8 cellular contexts compared by ENCODE assay signal in genomic region chr16:67191995-67192681, GRCh38. TPM values are rescaled to one million over a fixed set of nuclear protein-coding genes. Genes with fewer than 3 reads are reported as not detected.
A peak's percentile ranks its signal among the peaks of the same experiment; 100 is the strongest.
DNase-seq lines count a peak whose midpoint lies in the region; ATAC-seq and TF ChIP-seq lines count a peak whose summit lies in the region.

Gene E2F4 (plus strand): TSS chr16:67192155. CDS start chr16:67192228, 73 bp downstream.

- H3K4me3 ChIP-seq in GM23338 (peak within 1 kb of the TSS; percentile 97), foreskin fibroblast (ENCODE audit: low read depth in 1 of 2, low read length in 2 of 2) (peak within 1 kb of the TSS; percentile 74 to 89), neuron (ENCODE audit: low read length) (peak within 1 kb of the TSS; percentile 94)

- peaks cover 21% of the 10 kb centered on the region for H3K79me2 ChIP-seq in GM23338 (replicated peaks; ENCODE audit: insufficient read depth)

- no peaks in the 10 kb centered on the region for H3K9me2 ChIP-seq in GM23338 (ENCODE audit: insufficient read depth)

- H3K27me3 Mint-ChIP-seq in GM23338 (ENCODE audit: insufficient read depth, low read depth, poor library complexity) = peaks cover 9% of the 10 kb centered on the region

- H3K27me3 ChIP-seq in GM23338 (ENCODE audit: insufficient read depth) (no peaks in the 10 kb centered on the region), neuron (ENCODE audit: insufficient read depth, low read length) (no peaks in the 10 kb centered on the region)

- peaks cover 39% of the 10 kb centered on the region for H3K36me3 Mint-ChIP-seq in GM23338 (ENCODE audit: low read depth)

- H3K27ac ChIP-seq in GM23338 (ENCODE audit: low read depth) = no peak within 1 kb of the TSS

- H3K4me3 Mint-ChIP-seq in GM23338 = peak within 1 kb of the TSS; percentile 93

- peaks cover 22% of the 10 kb centered on the region for H3K4me1 Mint-ChIP-seq in GM23338

- H3K9me3 Mint-ChIP-seq in GM23338 = no peaks in the 10 kb centered on the region

- H3F3A ChIP-seq in GM23338 (replicated peaks; ENCODE audit: low read depth) = 0 out of 2 replicates have a peak, but pooled peaks cover 12% of the 10 kb centered on the region

- DNase-seq in ELF-1 (ENCODE audit: low read depth, low spot score) (peak; percentile 92), GM23338 (ENCODE audit: low spot score) (peak; percentile 97), LoVo (ENCODE audit: low spot score) (peak; percentile 94), SIG-M5 treated with dmso at 0.1 percent for 504 hours (lab: John Stamatoyannopoulos, UW; ENCODE audit: unreplicated experiment) (peak; percentile 92), activated gamma-delta T cell treated with Interleukin-2 at 50 U/mL for 16 hours (peak; percentile 84), foreskin fibroblast (peak; percentile 89 to 97), stromal cell of bone marrow (ENCODE audit: low read depth) (peak; percentile 82)

- H3K36me3 ChIP-seq in GM23338 (ENCODE audit: insufficient read depth) (peaks cover 20% of the 10 kb centered on the region; the same call in 1 of the 2 replicates), neuron (ENCODE audit: insufficient read depth, low read length) (peaks cover 36% of the 10 kb centered on the region)

- peak within 1 kb of the TSS; percentile 98 for H3K4me2 ChIP-seq in GM23338

- H4K20me1 ChIP-seq in GM23338 (replicated peaks; ENCODE audit: insufficient read depth) = peaks cover 22% of the 10 kb centered on the region

- TF ChIP-seq CTCF in GM23338 (conservative IDR thresholded peaks at IDR 0.05; ENCODE audit: low read depth in 2 of 2) (no peak), foreskin fibroblast (IDR thresholded peaks at IDR 0.05; ENCODE audit: low read depth, low read length) (no peak)

- no peaks in the 10 kb centered on the region for H3K9me3 ChIP-seq in neuron (ENCODE audit: low read length)

- H3K27ac Mint-ChIP-seq in GM23338 = peak within 1 kb of the TSS; percentile 53; the same call in 1 of the 2 replicates

- H3K4me1 ChIP-seq in GM23338 (ENCODE audit: insufficient read depth) (peaks cover 7% of the 10 kb centered on the region; the same call in 1 of the 2 replicates), neuron (ENCODE audit: insufficient read depth, low read length) (peaks cover 18% of the 10 kb centered on the region)

- peak; percentile 97 for ATAC-seq in GM23338

- H2AFZ ChIP-seq in GM23338 = peak within 1 kb of the TSS; percentile 96
- H2AFZ ChIP-seq in neuron (ENCODE audit: low read depth, low read length) = no peak within 1 kb of the TSS

TF ChIP-seq in GM23338, 12 proteins besides CTCF, POLR2A, EP300 and RAD21:
- peak; percentile 73 for TF ChIP-seq POLR2AphosphoS5 (IDR thresholded peaks at IDR 0.05; ENCODE audit: low read depth)
- TF ChIP-seq, protein P1, sequence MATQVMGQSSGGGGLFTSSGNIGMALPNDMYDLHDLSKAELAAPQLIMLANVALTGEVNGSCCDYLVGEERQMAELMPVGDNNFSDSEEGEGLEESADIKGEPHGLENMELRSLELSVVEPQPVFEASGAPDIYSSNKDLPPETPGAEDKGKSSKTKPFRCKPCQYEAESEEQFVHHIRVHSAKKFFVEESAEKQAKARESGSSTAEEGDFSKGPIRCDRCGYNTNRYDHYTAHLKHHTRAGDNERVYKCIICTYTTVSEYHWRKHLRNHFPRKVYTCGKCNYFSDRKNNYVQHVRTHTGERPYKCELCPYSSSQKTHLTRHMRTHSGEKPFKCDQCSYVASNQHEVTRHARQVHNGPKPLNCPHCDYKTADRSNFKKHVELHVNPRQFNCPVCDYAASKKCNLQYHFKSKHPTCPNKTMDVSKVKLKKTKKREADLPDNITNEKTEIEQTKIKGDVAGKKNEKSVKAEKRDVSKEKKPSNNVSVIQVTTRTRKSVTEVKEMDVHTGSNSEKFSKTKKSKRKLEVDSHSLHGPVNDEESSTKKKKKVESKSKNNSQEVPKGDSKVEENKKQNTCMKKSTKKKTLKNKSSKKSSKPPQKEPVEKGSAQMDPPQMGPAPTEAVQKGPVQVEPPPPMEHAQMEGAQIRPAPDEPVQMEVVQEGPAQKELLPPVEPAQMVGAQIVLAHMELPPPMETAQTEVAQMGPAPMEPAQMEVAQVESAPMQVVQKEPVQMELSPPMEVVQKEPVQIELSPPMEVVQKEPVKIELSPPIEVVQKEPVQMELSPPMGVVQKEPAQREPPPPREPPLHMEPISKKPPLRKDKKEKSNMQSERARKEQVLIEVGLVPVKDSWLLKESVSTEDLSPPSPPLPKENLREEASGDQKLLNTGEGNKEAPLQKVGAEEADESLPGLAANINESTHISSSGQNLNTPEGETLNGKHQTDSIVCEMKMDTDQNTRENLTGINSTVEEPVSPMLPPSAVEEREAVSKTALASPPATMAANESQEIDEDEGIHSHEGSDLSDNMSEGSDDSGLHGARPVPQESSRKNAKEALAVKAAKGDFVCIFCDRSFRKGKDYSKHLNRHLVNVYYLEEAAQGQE (IDR thresholded peaks at IDR 0.05; ENCODE audit: unreplicated experiment) = no peak
- peak; percentile 100 for TF ChIP-seq JUNB (IDR thresholded peaks at IDR 0.05; ENCODE audit: unreplicated experiment)
- TF ChIP-seq NANOG (IDR thresholded peaks at IDR 0.05; ENCODE audit: borderline replicate concordance) = no peak
- TF ChIP-seq, protein P2, sequence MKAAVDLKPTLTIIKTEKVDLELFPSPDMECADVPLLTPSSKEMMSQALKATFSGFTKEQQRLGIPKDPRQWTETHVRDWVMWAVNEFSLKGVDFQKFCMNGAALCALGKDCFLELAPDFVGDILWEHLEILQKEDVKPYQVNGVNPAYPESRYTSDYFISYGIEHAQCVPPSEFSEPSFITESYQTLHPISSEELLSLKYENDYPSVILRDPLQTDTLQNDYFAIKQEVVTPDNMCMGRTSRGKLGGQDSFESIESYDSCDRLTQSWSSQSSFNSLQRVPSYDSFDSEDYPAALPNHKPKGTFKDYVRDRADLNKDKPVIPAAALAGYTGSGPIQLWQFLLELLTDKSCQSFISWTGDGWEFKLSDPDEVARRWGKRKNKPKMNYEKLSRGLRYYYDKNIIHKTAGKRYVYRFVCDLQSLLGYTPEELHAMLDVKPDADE (IDR thresholded peaks at IDR 0.05) = peak; percentile 86
- no peak for TF ChIP-seq ZNF114 (CRISPR knock-in tag; IDR thresholded peaks at IDR 0.05)

RNA-seq across cellular contexts. Expression of gene E2F4, which starts in this region (rescaled TPM):
- total RNA-seq in GM23338 (2014; rRNA removed; shearing (Covaris generic)) = 135 and 168 TPM in 2 replicates
- polyA plus RNA-seq in GM23338 (2016; fragmentation: Nextera tagmentation; extraction: Ambion mirVana) = 67.0 and 67.2 TPM in 2 replicates
